ENCODE assay signal across 11 cellular contexts in genomic region chr6:45486739-45487138, GRCh38.
DNase-seq lines count a peak whose midpoint lies in the region; ATAC-seq and TF ChIP-seq lines count a peak whose summit lies in the region.
"Had no signal": no experiment of that assay in that cellular context is flagged by ENCODE, and none has a peak within 500 bp of the region (broad histone marks: within the 10 kb centered on the region; RNA-seq: fewer than 3 reads in every experiment).

No MANE protein-coding gene starts in this region.

- H3K27ac Mint-ChIP-seq in activated CD4-positive, alpha-beta memory T cell treated with anti-CD3 and anti-CD28 coated beads, Interleukin-2, amount 10 ng/mL, durations not matched to agents 7 days and 5 days, result peak overlapping the region; percentile 21
- no peak overlapping the region for H3K27ac Mint-ChIP-seq in H9

- no peak for TF ChIP-seq CTCF in mammary epithelial cell (conservative IDR thresholded peaks at IDR 0.05 in 1 of 2, IDR thresholded peaks at IDR 0.05 in 1 of 2; ENCODE audit: extremely low read depth in 1 of 2, insufficient read depth in 1 of 2, low read depth in 1 of 2, low read length in 2 of 2)
- no peak for TF ChIP-seq CTCF in H9 (conservative IDR thresholded peaks at IDR 0.05)

- intact Hi-C loops in mammary epithelial cell (cut with micrococcal nuclease), result no loop called here

- H4K20me1 ChIP-seq in mammary epithelial cell (ENCODE audit: insufficient read depth, low read length), result no peaks in the 10 kb centered on the region
- no peaks in the 10 kb centered on the region for H4K20me1 ChIP-seq in H9 (ENCODE audit: control insufficient read depth, insufficient read depth, insufficient read length)

- H3K23me2 ChIP-seq in H9 (ENCODE audit: insufficient read length, low read depth, low read length, poor library complexity, severe bottlenecking), result no peaks in the 10 kb centered on the region

- H3K4ac ChIP-seq in H9 (ENCODE audit: low read depth, low read length), result no peak overlapping the region

- H3T11ph ChIP-seq in H9 (ENCODE audit: low read length), result no peak overlapping the region

- no TSS peak for BruUV-seq in mammary epithelial cell (replicated peaks; lab: Mats Ljungman, UMichigan)

- H3K4me3 Mint-ChIP-seq in activated CD4-positive, alpha-beta memory T cell treated with anti-CD3 and anti-CD28 coated beads, Interleukin-2, amount 10 ng/mL, durations not matched to agents 7 days and 5 days, result no peak overlapping the region
- H3K4me3 Mint-ChIP-seq in H9, result no peak overlapping the region

- no peak overlapping the region for H4K5ac ChIP-seq in H9 (ENCODE audit: insufficient read length, low read depth, low read length)

- DNase-seq in stimulated activated CD4-positive, alpha-beta T cell treated with anti-CD3 and anti-CD28 coated beads, Interleukin-1b, Interleukin-23, amount 100 ng/mL, for 48 hours, result peak; percentile 15
- DNase-seq in stimulated activated CD4-positive, alpha-beta T cell treated with anti-CD3 and anti-CD28 coated beads, Interleukin-2, amount 100 ng/mL, for 48 hours, result no peak
- no peak for DNase-seq in activated CD4-positive, alpha-beta memory T cell treated with anti-CD3 and anti-CD28 coated beads, Interleukin-2, amount 10 ng/mL, durations not matched to agents 7 days and 5 days
- DNase-seq in DMS 273 (lab: John Stamatoyannopoulos, UW; ENCODE audit: unreplicated experiment) (no peak), mammary epithelial cell (no peak), H9 (no peak), GM19238 (ENCODE audit: insufficient read length, low spot score) (no peak)
- DNase-seq: islet precursor cell, NCI-H1694 treated with DMSO at 0.1 percent for 48 hours, NCI-H526 treated with DMSO at 0.1 percent for 48 hours had no signal

- POLR2A ChIA-PET in activated CD4-positive, alpha-beta memory T cell treated with anti-CD3 and anti-CD28 coated beads, Interleukin-2, amount 10 ng/mL, durations not matched to agents 7 days and 5 days (lab: Charles Lee), result interaction anchor here (0.7 to 1.5 kb wide), 3 partner anchors 12 to 66 kb away, joined by 3 read pairs; no protein-coding TSS in a partner anchor

- H3K79me2 ChIP-seq in mammary epithelial cell (ENCODE audit: insufficient read depth, low read length), result no peaks in the 10 kb centered on the region
- no peaks in the 10 kb centered on the region for H3K79me2 ChIP-seq in H9 (ENCODE audit: insufficient read depth, low read length)

- no peak overlapping the region for H3K18ac ChIP-seq in H9 (ENCODE audit: insufficient read length, low read depth, low read length)

- H3K9me3 Mint-ChIP-seq in activated CD4-positive, alpha-beta memory T cell treated with anti-CD3 and anti-CD28 coated beads, Interleukin-2, amount 10 ng/mL, durations not matched to agents 7 days and 5 days, result no peaks in the 10 kb centered on the region
- no peaks in the 10 kb centered on the region for H3K9me3 Mint-ChIP-seq in H9

- in situ Hi-C loops in mammary epithelial cell (cut with MboI; ENCODE audit: low sequenced_read_pairs in 2 of 2), result no loop called here

- no peak overlapping the region for H3K9ac ChIP-seq in mammary epithelial cell (ENCODE audit: insufficient read depth, low read length)
- no peak overlapping the region for H3K9ac ChIP-seq in H9 (ENCODE audit: extremely low read depth, insufficient read length, low read length)

- no peak overlapping the region for H3K56ac ChIP-seq in H9 (ENCODE audit: insufficient read length, low read depth, low read length)

- H3K9me3 ChIP-seq in mammary epithelial cell (replicated peaks; ENCODE audit: insufficient read depth, low read length) (no peaks in the 10 kb centered on the region), H9 (ENCODE audit: control insufficient read depth, low read depth, low read length) (no peaks in the 10 kb centered on the region)

- no peak overlapping the region for H3K23ac ChIP-seq in H9 (ENCODE audit: insufficient read length, low read depth, low read length)

- no peaks in the 10 kb centered on the region for H3K27me3 Mint-ChIP-seq in activated CD4-positive, alpha-beta memory T cell treated with anti-CD3 and anti-CD28 coated beads, Interleukin-2, amount 10 ng/mL, durations not matched to agents 7 days and 5 days
- no peaks in the 10 kb centered on the region; the same call in none of the 2 replicates for H3K27me3 Mint-ChIP-seq in H9 (ENCODE audit: low read depth)

- H3K4me2 ChIP-seq in mammary epithelial cell (ENCODE audit: insufficient read depth, low read depth, low read length), result no peak overlapping the region
- no peak overlapping the region for H3K4me2 ChIP-seq in H9 (ENCODE audit: insufficient read depth, insufficient read length, low read length)

- no peak overlapping the region for H4K91ac ChIP-seq in H9 (ENCODE audit: insufficient read length, low read depth, low read length)

- H3K27ac ChIP-seq in mammary epithelial cell (ENCODE audit: insufficient read depth, low read depth, low read length) (no peak overlapping the region), H9 (ENCODE audit: insufficient read length, low read depth, low read length) (no peak overlapping the region)

- H3K36me3 ChIP-seq in mammary epithelial cell (ENCODE audit: insufficient read depth, low read length), result no peaks in the 10 kb centered on the region

- H3K27me3 ChIP-seq in mammary epithelial cell (ENCODE audit: insufficient read depth, low read length) (no peaks in the 10 kb centered on the region), H9 (ENCODE audit: insufficient read depth, low read length) (no peaks in the 10 kb centered on the region)

- 98% methylated on average over 4 of the region's 4 CpGs for WGBS in mammary epithelial cell (ENCODE audit: low coverage, missing lambda C conversion rate)
- WGBS in H9 (ENCODE audit: extremely low coverage, insufficient read length, low lambda C conversion rate), result no CpG with 5 or more reads among the region's 4 CpGs

- no peak overlapping the region for H3K4me3 ChIP-seq in mammary epithelial cell (replicated peaks in 1 of 3; ENCODE audit: insufficient read depth in 1 of 3, low read depth in 2 of 3, low read length in 3 of 3)

- no peak overlapping the region for H2BK12ac ChIP-seq in H9 (ENCODE audit: insufficient read length, low read depth, low read length)

- no peak overlapping the region for H2AK5ac ChIP-seq in H9 (ENCODE audit: insufficient read length, low read length)

- CTCF ChIA-PET in activated CD4-positive, alpha-beta memory T cell treated with anti-CD3 and anti-CD28 coated beads, Interleukin-2, amount 10 ng/mL, durations not matched to agents 7 days and 5 days (lab: Charles Lee), result no interaction called here
- CTCF ChIA-PET in mammary epithelial cell (lab: Charles Lee; ENCODE audit: low non-redundant PET), result no interaction called here

- H4K8ac ChIP-seq in H9 (replicated peaks; ENCODE audit: insufficient read length, low read depth, low read length), result no peak overlapping the region

- peaks cover 75% of the 10 kb centered on the region for H3K36me3 Mint-ChIP-seq in activated CD4-positive, alpha-beta memory T cell treated with anti-CD3 and anti-CD28 coated beads, Interleukin-2, amount 10 ng/mL, durations not matched to agents 7 days and 5 days (ENCODE audit: low read depth)
- no peaks in the 10 kb centered on the region for H3K36me3 Mint-ChIP-seq in H9 (ENCODE audit: insufficient read depth in 1 of 3, low read depth in 3 of 3)

- H3K4me1 ChIP-seq in mammary epithelial cell (ENCODE audit: insufficient read depth, low read length) (no peaks in the 10 kb centered on the region), H9 (ENCODE audit: insufficient read depth, low read length) (no peaks in the 10 kb centered on the region)

- dilution Hi-C loops in mammary epithelial cell (cut with HindIII; ENCODE audit: low sequenced_read_pairs), result no loop called here

- ATAC-seq in HG03457 (IDR thresholded peaks at IDR 0.05; ENCODE audit: unreplicated experiment), result peak; percentile 52

- H3K4me1 Mint-ChIP-seq in activated CD4-positive, alpha-beta memory T cell treated with anti-CD3 and anti-CD28 coated beads, Interleukin-2, amount 10 ng/mL, durations not matched to agents 7 days and 5 days, result peaks cover 67% of the 10 kb centered on the region
- H3K4me1 Mint-ChIP-seq in H9, result peaks cover under 1% of the 10 kb centered on the region in 2 experiments

- H2AFZ ChIP-seq in mammary epithelial cell (ENCODE audit: low read depth, low read length) (no peak overlapping the region), H9 (ENCODE audit: low read length) (no peak overlapping the region)

- no peak overlapping the region for H2BK20ac ChIP-seq in H9 (ENCODE audit: low read depth, low read length, poor library complexity, severe bottlenecking)

- H2BK15ac ChIP-seq in H9 (ENCODE audit: low read depth, low read length), result no peak overlapping the region

- H2BK120ac ChIP-seq in H9 (ENCODE audit: low read depth, low read length, poor library complexity, severe bottlenecking), result no peak overlapping the region

- no peak overlapping the region for H2BK5ac ChIP-seq in H9 (ENCODE audit: insufficient read length, low read length)

- H3K14ac ChIP-seq in H9 (ENCODE audit: insufficient read depth, low read length), result no peak overlapping the region

- no peaks in the 10 kb centered on the region for H3K79me1 ChIP-seq in H9 (ENCODE audit: insufficient read depth, low read depth, low read length, poor library complexity, severe bottlenecking)
